8 cellular contexts compared by ENCODE assay signal in the genomic region with DNA sequence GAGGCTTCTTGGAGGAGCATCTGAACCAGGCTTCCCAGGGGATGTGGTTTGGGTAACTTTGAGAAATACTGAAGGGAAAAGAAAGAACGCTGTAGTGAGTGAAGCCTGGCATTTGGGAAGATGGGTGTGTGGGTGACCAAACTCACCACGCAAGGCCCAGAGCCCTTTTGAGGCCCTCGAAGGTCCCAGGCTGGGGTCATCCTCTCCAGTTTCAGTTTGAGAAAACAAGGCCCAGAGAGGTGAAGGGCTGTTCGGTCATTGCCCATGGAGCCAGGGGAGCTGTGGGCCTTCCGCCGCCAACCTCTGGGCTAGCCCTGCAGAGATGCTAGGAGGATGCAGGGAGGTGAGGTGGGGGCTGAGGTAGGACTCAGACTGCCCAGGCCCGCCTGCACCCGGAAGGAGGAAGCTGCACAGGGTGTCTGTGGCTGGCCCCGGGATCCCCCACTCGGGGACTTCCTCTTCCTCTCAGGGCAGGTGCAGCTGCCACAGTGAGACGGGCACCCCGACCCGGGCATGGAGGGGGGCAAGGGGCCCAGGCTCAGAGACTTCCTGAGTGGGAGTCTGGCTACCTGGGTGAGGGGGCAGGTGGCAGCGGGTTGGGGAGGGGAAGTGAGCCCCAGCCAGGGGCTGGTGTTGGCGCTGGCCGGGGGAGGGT. TPM values are rescaled to one million over a fixed set of nuclear protein-coding genes. Genes with fewer than 3 reads are reported as not detected.
DNase-seq lines count a peak whose midpoint lies in the region; ATAC-seq and TF ChIP-seq lines count a peak whose summit lies in the region.

A gene with protein sequence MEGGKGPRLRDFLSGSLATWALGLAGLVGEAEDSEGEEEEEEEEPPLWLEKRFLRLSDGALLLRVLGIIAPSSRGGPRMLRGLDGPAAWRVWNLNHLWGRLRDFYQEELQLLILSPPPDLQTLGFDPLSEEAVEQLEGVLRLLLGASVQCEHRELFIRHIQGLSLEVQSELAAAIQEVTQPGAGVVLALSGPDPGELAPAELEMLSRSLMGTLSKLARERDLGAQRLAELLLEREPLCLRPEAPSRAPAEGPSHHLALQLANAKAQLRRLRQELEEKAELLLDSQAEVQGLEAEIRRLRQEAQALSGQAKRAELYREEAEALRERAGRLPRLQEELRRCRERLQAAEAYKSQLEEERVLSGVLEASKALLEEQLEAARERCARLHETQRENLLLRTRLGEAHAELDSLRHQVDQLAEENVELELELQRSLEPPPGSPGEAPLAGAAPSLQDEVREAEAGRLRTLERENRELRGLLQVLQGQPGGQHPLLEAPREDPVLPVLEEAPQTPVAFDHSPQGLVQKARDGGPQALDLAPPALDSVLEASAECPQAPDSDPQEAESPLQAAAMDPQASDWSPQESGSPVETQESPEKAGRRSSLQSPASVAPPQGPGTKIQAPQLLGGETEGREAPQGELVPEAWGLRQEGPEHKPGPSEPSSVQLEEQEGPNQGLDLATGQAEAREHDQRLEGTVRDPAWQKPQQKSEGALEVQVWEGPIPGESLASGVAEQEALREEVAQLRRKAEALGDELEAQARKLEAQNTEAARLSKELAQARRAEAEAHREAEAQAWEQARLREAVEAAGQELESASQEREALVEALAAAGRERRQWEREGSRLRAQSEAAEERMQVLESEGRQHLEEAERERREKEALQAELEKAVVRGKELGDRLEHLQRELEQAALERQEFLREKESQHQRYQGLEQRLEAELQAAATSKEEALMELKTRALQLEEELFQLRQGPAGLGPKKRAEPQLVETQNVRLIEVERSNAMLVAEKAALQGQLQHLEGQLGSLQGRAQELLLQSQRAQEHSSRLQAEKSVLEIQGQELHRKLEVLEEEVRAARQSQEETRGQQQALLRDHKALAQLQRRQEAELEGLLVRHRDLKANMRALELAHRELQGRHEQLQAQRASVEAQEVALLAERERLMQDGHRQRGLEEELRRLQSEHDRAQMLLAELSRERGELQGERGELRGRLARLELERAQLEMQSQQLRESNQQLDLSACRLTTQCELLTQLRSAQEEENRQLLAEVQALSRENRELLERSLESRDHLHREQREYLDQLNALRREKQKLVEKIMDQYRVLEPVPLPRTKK (N-terminal part only) (plus strand): TSS at position 451 of the 655 bp plus-strand sequence. CDS start 63 bp downstream, at position 514.

- H3K27me3 ChIP-seq in stomach, result no peaks in the 10 kb centered on the region

- H3K4me1 ChIP-seq in stomach, result peaks cover 13 to 49% (median 31%) of the 10 kb centered on the region in 4 donors

- TF ChIP-seq POLR2A in GM18505 (IDR thresholded peaks at IDR 0.05; ENCODE audit: borderline replicate concordance, extremely low read depth, insufficient read depth, insufficient read length) (peak; percentile 65), stomach (IDR thresholded peaks at IDR 0.05) (no peak)

- intact Hi-C loops in T-helper 1 cell treated with Interleukin-12 subunit alpha and Interleukin-12 subunit beta and Interleukin-4 antibody, amounts not matched to agents 30 ng/mL and 1 ng/mL, for 36 hours (cut with micrococcal nuclease), result loop anchor here (1.0 to 2.0 kb wide), 4 partner anchors 22 to 99 kb away; a partner anchor contains a TSS
- intact Hi-C loops in stomach (cut with DNase I; ENCODE audit: low total_unique reads), result no loop called here

- peak; percentile 38 for ATAC-seq in GM18505 (IDR thresholded peaks at IDR 0.05; ENCODE audit: unreplicated experiment)
- peak; percentile 59 for ATAC-seq in HG03045 (IDR thresholded peaks at IDR 0.05; ENCODE audit: unreplicated experiment)

- H3K27me3 Mint-ChIP-seq in activated naive CD4-positive, alpha-beta T cell treated with anti-CD3 and anti-CD28 coated beads, Interleukin-2, amount 50 U/mL, for 24 hours, result no peaks in the 10 kb centered on the region

- H3K27ac Mint-ChIP-seq in activated naive CD4-positive, alpha-beta T cell treated with anti-CD3 and anti-CD28 coated beads, Interleukin-2, amount 50 U/mL, for 24 hours, result peak within 1 kb of the TSS; percentile 96

- H3K36me3 Mint-ChIP-seq in activated naive CD4-positive, alpha-beta T cell treated with anti-CD3 and anti-CD28 coated beads, Interleukin-2, amount 50 U/mL, for 24 hours, result no peaks in the 10 kb centered on the region

- peak within 1 kb of the TSS; percentile 26 to 47 (median 39) for H3K4me3 ChIP-seq in stomach

- peaks cover 37% of the 10 kb centered on the region for H3K4me1 Mint-ChIP-seq in activated naive CD4-positive, alpha-beta T cell treated with anti-CD3 and anti-CD28 coated beads, Interleukin-2, amount 50 U/mL, for 24 hours

- H3K36me3 ChIP-seq in stomach, result peaks cover 0 to 12% (median 0%) of the 10 kb centered on the region in 4 donors

- peak within 1 kb of the TSS; percentile 18 to 82 (median 47) for H3K27ac ChIP-seq in stomach

- peak within 1 kb of the TSS; percentile 88 for H3K4me3 Mint-ChIP-seq in activated naive CD4-positive, alpha-beta T cell treated with anti-CD3 and anti-CD28 coated beads, Interleukin-2, amount 50 U/mL, for 24 hours

- H3K9me3 Mint-ChIP-seq in activated naive CD4-positive, alpha-beta T cell treated with anti-CD3 and anti-CD28 coated beads, Interleukin-2, amount 50 U/mL, for 24 hours, result no peaks in the 10 kb centered on the region

- no peaks in the 10 kb centered on the region for H3K9me3 ChIP-seq in stomach

- in situ Hi-C loops in ACHN (cut with HindIII; ENCODE audit: low pct_ligation_motif_present, low pct_unique_long_range_greater_than_20kb, low sequenced_read_pairs), result no loop called here

- no peak for TF ChIP-seq EP300 in stomach (IDR thresholded peaks at IDR 0.05)

- no peak for DNase-seq in mesenteric fat pad (ENCODE audit: low spot score)
- peak; percentile 66 for DNase-seq in stomach
- DNase-seq in ACHN, result no peak
- no peak for DNase-seq in NCI-H526 (lab: John Stamatoyannopoulos, UW)

- 63 to 75% (median 69%) methylated on average over 15 to 16 of the region's 16 CpGs for WGBS in stomach, 5 donors

- no peak for TF ChIP-seq CTCF in stomach (IDR thresholded peaks at IDR 0.05)

RNA-seq across cellular contexts. Expression of the gene that starts here (rescaled TPM):
- total RNA-seq in T-helper 1 cell treated with Interleukin-12 subunit alpha and Interleukin-12 subunit beta and Interleukin-4 antibody, amounts not matched to agents 30 ng/mL and 1 ng/mL, for 36 hours, result 188 and 191 TPM in 2 replicates
- total RNA-seq in mesenteric fat pad (11.5 TPM), stomach (100 to 1,000 TPM in 1 of 5 donors, 10 to 100 TPM in 1, 1 to 10 TPM in 3; 1.8 to 137 (median 7.6) TPM)
- polyA plus RNA-seq in stomach, result 10 to 100 TPM; 37.4 to 57.7 (median 38.8) TPM
